ENCODE assay signal across 8 cellular contexts in the genomic region with DNA sequence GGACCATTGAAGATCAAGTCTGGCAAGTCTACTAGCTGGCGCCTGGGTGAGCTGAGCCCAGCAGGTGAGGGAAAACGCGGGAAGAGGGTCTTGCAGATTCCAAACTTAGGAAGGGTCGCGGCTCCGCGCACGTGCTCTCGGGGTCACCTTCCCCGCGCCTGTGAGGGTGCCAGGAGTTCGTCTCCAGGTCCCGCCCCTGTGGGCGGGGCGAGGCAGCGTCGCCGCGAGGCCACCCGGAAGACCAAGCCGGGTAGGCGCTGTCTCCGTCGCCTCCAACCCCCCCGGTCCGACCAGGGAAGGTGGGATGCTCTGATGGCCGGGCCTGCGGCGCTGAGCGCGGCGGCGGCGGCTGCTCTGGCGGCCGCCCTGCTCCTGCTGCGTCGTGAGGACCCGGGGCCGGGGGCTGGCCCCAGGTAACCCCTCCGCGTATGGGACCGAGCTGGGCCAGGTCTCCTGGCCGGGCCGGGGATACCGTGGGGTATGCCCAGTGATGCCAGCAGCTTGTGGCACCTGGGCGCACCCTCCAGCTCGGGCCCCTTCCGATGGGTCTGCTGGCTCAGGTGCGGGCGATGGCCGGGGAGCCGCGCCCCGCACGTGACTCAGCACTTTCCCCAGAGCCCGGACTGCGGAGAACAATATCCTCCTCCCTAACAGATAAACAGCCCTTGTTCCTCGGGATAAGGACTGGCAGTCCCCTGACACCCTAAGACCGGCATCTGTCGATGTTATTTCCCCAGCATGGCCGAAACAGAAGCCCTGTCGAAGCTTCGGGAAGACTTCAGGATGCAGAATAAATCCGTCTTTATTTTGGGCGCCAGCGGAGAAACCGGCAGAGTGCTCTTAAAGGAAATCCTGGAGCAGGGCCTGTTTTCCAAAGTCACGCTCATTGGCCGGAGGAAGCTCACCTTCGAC. TPM values are rescaled to one million over a fixed set of nuclear protein-coding genes. Genes with fewer than 3 reads are reported as not detected.
DNase-seq lines count a peak whose midpoint lies in the region; ATAC-seq and TF ChIP-seq lines count a peak whose summit lies in the region.

A gene (plus strand): TSS at position 215 of the 912 bp plus-strand sequence. CDS start 524 bp downstream, at position 739.

- CTCF ChIA-PET in GM10248 (lab: Yijun Ruan, JAX): interaction anchor here (1.4 to 4.0 kb wide), 3 partner anchors 9 to 236 kb away, joined by 4 to 27 read pairs (median 6); no protein-coding TSS in a partner anchor

- POLR2A ChIA-PET in GM10248 (lab: Yijun Ruan, JAX): no interaction called here

- TF ChIP-seq CTCF in GM10248 (IDR thresholded peaks at IDR 0.05; ENCODE audit: control extremely low read depth, extremely low read depth, low read depth, missing control alignments): no peak

- ATAC-seq in activated CD4-positive, CD25-positive, alpha-beta regulatory T cell treated with anti-CD3 and anti-CD28 coated beads, Interleukin-2, amount 50 U/mL, for 24 hours: peak; percentile 68 to 69

- DNase-seq in GM10248 (ENCODE audit: extremely low spot score) (peak; percentile 84), H4 (ENCODE audit: low spot score) (no peak), MV-4-11 (lab: John Stamatoyannopoulos, UW) (peak; percentile 39), cerebellar cortex (ENCODE audit: low spot score) (peak; percentile 37), kidney glomerular epithelial cell (lab: John Stamatoyannopoulos, UW) (peak; percentile 11), NCI-H1048 (lab: John Stamatoyannopoulos, UW) (no peak)
- DNase-seq in stimulated activated CD4-positive, alpha-beta T cell treated with anti-CD3 and anti-CD28 coated beads, Interleukin-15, amount 100 ng/mL, for 24 hours: peak; percentile 84

RNA-seq across cellular contexts. Expression of the gene that starts here (rescaled TPM):
- total RNA-seq in H4 (2014; rRNA removed; shearing (Covaris generic)): 24.8 and 36.7 TPM in 2 replicates

Comparison
In these comparisons a context has a peak if more than half of its experiments do, and no peak if none do; other contexts are left out.
1. DNase-seq: peak in GM10248 (single experiment), MV-4-11 (single experiment), cerebellar cortex (single experiment), kidney glomerular epithelial cell (single experiment) and stimulated activated CD4-positive, alpha-beta T cell treated with anti-CD3 and anti-CD28 coated beads, Interleukin-15, amount 100 ng/mL, for 24 hours (single experiment); none in H4 (single experiment) and NCI-H1048 (single experiment).